ENCODE assay signal across 8 cellular contexts in the genomic region with DNA sequence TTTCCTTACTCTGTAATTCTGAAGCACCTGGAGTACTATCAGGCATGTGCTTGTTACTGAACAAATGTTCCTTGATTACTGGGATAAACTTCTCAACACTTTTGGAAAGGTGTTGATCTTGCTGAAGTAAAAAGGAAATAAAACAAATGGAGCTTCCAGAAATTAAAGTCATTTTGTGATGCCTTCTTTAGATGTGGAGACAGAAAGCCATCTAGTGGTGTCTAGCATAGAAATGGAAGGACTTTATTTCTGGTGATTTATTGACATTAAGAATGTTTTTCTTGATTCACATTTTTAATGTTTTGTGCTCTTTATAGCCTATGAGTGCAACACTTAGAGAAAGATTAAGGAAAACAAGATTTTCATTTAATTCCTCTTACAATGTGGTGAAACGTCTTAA. TPM values are rescaled to one million over a fixed set of nuclear protein-coding genes. Genes with fewer than 3 reads are reported as not detected.
A peak's percentile ranks its signal among the peaks of the same experiment; 100 is the strongest.
DNase-seq lines count a peak whose midpoint lies in the region; ATAC-seq and TF ChIP-seq lines count a peak whose summit lies in the region.

No MANE protein-coding gene starts in this region.

- H3K18ac ChIP-seq in H9 (ENCODE audit: insufficient read length, low read depth, low read length), result no peak overlapping the region

- H3K27me3 ChIP-seq in H9 (ENCODE audit: insufficient read depth, low read length) (no peaks in the 10 kb centered on the region), right lobe of liver (no peaks in the 10 kb centered on the region), prostate gland (replicated peaks; ENCODE audit: insufficient read depth) (no peaks in the 10 kb centered on the region)

- H4K20me1 ChIP-seq in H9 (ENCODE audit: control insufficient read depth, insufficient read depth, insufficient read length), result no peaks in the 10 kb centered on the region

- no peaks in the 10 kb centered on the region for H3K4me1 ChIP-seq in H9 (ENCODE audit: insufficient read depth, low read length)
- peaks cover 0 to 5% (median 0%) of the 10 kb centered on the region in 4 donors for H3K4me1 ChIP-seq in right lobe of liver
- peaks cover 3% of the 10 kb centered on the region for H3K4me1 ChIP-seq in prostate gland (replicated peaks)

- H3K4me2 ChIP-seq in H9 (ENCODE audit: insufficient read depth, insufficient read length, low read length), result peak overlapping the region; percentile 80

- no peak overlapping the region for H3K4ac ChIP-seq in H9 (ENCODE audit: low read depth, low read length)

- H3K36me3 Mint-ChIP-seq in H9 (ENCODE audit: insufficient read depth in 1 of 3, low read depth in 3 of 3), result peaks cover 0 to 32% (median 3%) of the 10 kb centered on the region in 3 experiments; a peak in 5 of 7 replicates
- peaks cover 13% of the 10 kb centered on the region for H3K36me3 Mint-ChIP-seq in activated T-helper 1 cell treated with anti-CD3 and anti-CD28 coated beads, Interleukin-12 subunit alpha, Interleukin-12 subunit beta, Interleukin-2, Interleukin-4 antibody, amounts not matched to agents 30 ng/mL and 10 ng/mL and 1 ng/mL, durations not matched to agents 14 hours and 24 hours and 36 hours (ENCODE audit: low read depth)
- H3K36me3 Mint-ChIP-seq in stimulated activated naive B cell treated with anti-CD40 and anti-IgM and Interleukin-4, amounts not matched to agents 10 μg/mL and 1 μg/mL and 100 μg/mL, for 72 hours, result peaks cover 10 to 13% of the 10 kb centered on the region in 2 donors

- no peak overlapping the region for H3K27ac Mint-ChIP-seq in H9
- H3K27ac Mint-ChIP-seq in activated T-helper 1 cell treated with anti-CD3 and anti-CD28 coated beads, Interleukin-12 subunit alpha, Interleukin-12 subunit beta, Interleukin-2, Interleukin-4 antibody, amounts not matched to agents 30 ng/mL and 10 ng/mL and 1 ng/mL, durations not matched to agents 14 hours and 24 hours and 36 hours, result no peak overlapping the region
- H3K27ac Mint-ChIP-seq in stimulated activated naive B cell treated with anti-CD40 and anti-IgM and Interleukin-4, amounts not matched to agents 10 μg/mL and 1 μg/mL and 100 μg/mL, for 72 hours, result no peak overlapping the region

- peaks cover 34 to 37% of the 10 kb centered on the region in 2 experiments for H3K4me1 Mint-ChIP-seq in H9
- peaks cover 53% of the 10 kb centered on the region for H3K4me1 Mint-ChIP-seq in activated T-helper 1 cell treated with anti-CD3 and anti-CD28 coated beads, Interleukin-12 subunit alpha, Interleukin-12 subunit beta, Interleukin-2, Interleukin-4 antibody, amounts not matched to agents 30 ng/mL and 10 ng/mL and 1 ng/mL, durations not matched to agents 14 hours and 24 hours and 36 hours (ENCODE audit: low read depth)
- H3K4me1 Mint-ChIP-seq in stimulated activated naive B cell treated with anti-CD40 and anti-IgM and Interleukin-4, amounts not matched to agents 10 μg/mL and 1 μg/mL and 100 μg/mL, for 72 hours, result peaks cover 13 to 14% of the 10 kb centered on the region in 2 donors

- H3K79me2 ChIP-seq in H9 (ENCODE audit: insufficient read depth, low read length), result no peaks in the 10 kb centered on the region

- no peak overlapping the region for H2AFZ ChIP-seq in H9 (ENCODE audit: low read length)

- no peak overlapping the region for H4K91ac ChIP-seq in H9 (ENCODE audit: insufficient read length, low read depth, low read length)

- H3K9ac ChIP-seq in H9 (ENCODE audit: extremely low read depth, insufficient read length, low read length), result no peak overlapping the region

- peaks cover 10% of the 10 kb centered on the region for H3K23me2 ChIP-seq in H9 (ENCODE audit: insufficient read length, low read depth, low read length, poor library complexity, severe bottlenecking)

- intact Hi-C loops in activated T-helper 1 cell treated with anti-CD3 and anti-CD28 coated beads, Interleukin-12 subunit alpha, Interleukin-12 subunit beta, Interleukin-2, Interleukin-4 antibody, amounts not matched to agents 30 ng/mL and 10 ng/mL and 1 ng/mL, durations not matched to agents 14 hours and 24 hours and 36 hours (cut with micrococcal nuclease), result loop anchor here (5.0 to 10.0 kb wide), 6 partner anchors 106 to 1379 kb away; a partner anchor contains a TSS
- intact Hi-C loops in right lobe of liver (cut with DNase I) (no loop called here), prostate gland (cut with DNase I) (loop anchor here (5.0 to 10.0 kb wide), 3 partner anchors 141 to 236 kb away; a partner anchor contains a TSS)

- H4K5ac ChIP-seq in H9 (ENCODE audit: insufficient read length, low read depth, low read length), result no peak overlapping the region

- H3K36me3 ChIP-seq in right lobe of liver (no peaks in the 10 kb centered on the region), prostate gland (no peaks in the 10 kb centered on the region)

- H3K27ac ChIP-seq in C4-2B (no peak overlapping the region), H9 (ENCODE audit: insufficient read length, low read depth, low read length) (no peak overlapping the region), right lobe of liver (no peak overlapping the region), prostate gland (no peak overlapping the region)

- no peak for DNase-seq in H9
- DNase-seq in activated T-helper 1 cell treated with anti-CD3 and anti-CD28 coated beads, Interleukin-12 subunit alpha, Interleukin-12 subunit beta, Interleukin-2, Interleukin-4 antibody, amounts not matched to agents 30 ng/mL and 10 ng/mL and 1 ng/mL, durations not matched to agents 14 hours and 24 hours and 36 hours (ENCODE audit: low spot score), result no peak
- DNase-seq in right lobe of liver, result no peak
- DNase-seq in stimulated activated CD4-positive, alpha-beta T cell treated with anti-CD3 and anti-CD28 coated beads, Interleukin-12 subunit alpha, Interleukin-12 subunit beta, amount 100 ng/mL, for 4 hours, result no peak
- DNase-seq in stimulated activated naive B cell treated with anti-CD40 and anti-IgM and Interleukin-4, amounts not matched to agents 10 μg/mL and 1 μg/mL and 100 μg/mL, for 72 hours, result no peak
- DNase-seq in prostate gland (ENCODE audit: low spot score), result no peak

- no peaks in the 10 kb centered on the region for H3K79me1 ChIP-seq in H9 (ENCODE audit: insufficient read depth, low read depth, low read length, poor library complexity, severe bottlenecking)

- H3K56ac ChIP-seq in H9 (ENCODE audit: insufficient read length, low read depth, low read length), result no peak overlapping the region

- H3K9me3 Mint-ChIP-seq in H9, result no peaks in the 10 kb centered on the region
- no peaks in the 10 kb centered on the region for H3K9me3 Mint-ChIP-seq in activated T-helper 1 cell treated with anti-CD3 and anti-CD28 coated beads, Interleukin-12 subunit alpha, Interleukin-12 subunit beta, Interleukin-2, Interleukin-4 antibody, amounts not matched to agents 30 ng/mL and 10 ng/mL and 1 ng/mL, durations not matched to agents 14 hours and 24 hours and 36 hours
- no peaks in the 10 kb centered on the region for H3K9me3 Mint-ChIP-seq in stimulated activated naive B cell treated with anti-CD40 and anti-IgM and Interleukin-4, amounts not matched to agents 10 μg/mL and 1 μg/mL and 100 μg/mL, for 72 hours

- no peak overlapping the region for H2BK12ac ChIP-seq in H9 (ENCODE audit: insufficient read length, low read depth, low read length)

- no peak overlapping the region for H2BK20ac ChIP-seq in H9 (ENCODE audit: low read depth, low read length, poor library complexity, severe bottlenecking)

- no peak overlapping the region for H3K23ac ChIP-seq in H9 (ENCODE audit: insufficient read length, low read depth, low read length)

- no CpG with 5 or more reads among the region's 1 CpG for whole genome bisulfite sequencing in H9 (ENCODE audit: extremely low coverage, insufficient read length, low lambda C conversion rate)
- WGBS in right lobe of liver (ENCODE audit: insufficient coverage, low coverage, low lambda C conversion rate, missing lambda C conversion rate), result 50% methylated on average over 1 of the region's 1 CpG
- 50% methylated on average over 1 of the region's 1 CpG for WGBS in prostate gland

- TF ChIP-seq POLR2A in right lobe of liver (IDR thresholded peaks at IDR 0.05) (no peak), prostate gland (IDR thresholded peaks at IDR 0.05) (no peak)

- TF ChIP-seq CTCF in C4-2B (conservative IDR thresholded peaks at IDR 0.05) (peak; percentile 46), H9 (conservative IDR thresholded peaks at IDR 0.05) (peak; percentile 35; the same call in 1 of the 3 replicates), right lobe of liver (IDR thresholded peaks at IDR 0.05) (peak; percentile 33 to 43 (median 37)), prostate gland (IDR thresholded peaks at IDR 0.05) (peak in 2 of 4 experiments; percentile 37 to 59)

- H3K4me3 ChIP-seq in right lobe of liver, result no peak overlapping the region
- no peak overlapping the region for H3K4me3 ChIP-seq in prostate gland

- H2BK120ac ChIP-seq in H9 (ENCODE audit: low read depth, low read length, poor library complexity, severe bottlenecking), result no peak overlapping the region

- no peak overlapping the region for H3T11ph ChIP-seq in H9 (ENCODE audit: low read length)

- H3K14ac ChIP-seq in H9 (ENCODE audit: insufficient read depth, low read length), result no peak overlapping the region

- H3K4me3 Mint-ChIP-seq in H9, result peak overlapping the region; percentile 23 to 52; a peak in 3 of 5 replicates
- peak overlapping the region; percentile 94 for H3K4me3 Mint-ChIP-seq in activated T-helper 1 cell treated with anti-CD3 and anti-CD28 coated beads, Interleukin-12 subunit alpha, Interleukin-12 subunit beta, Interleukin-2, Interleukin-4 antibody, amounts not matched to agents 30 ng/mL and 10 ng/mL and 1 ng/mL, durations not matched to agents 14 hours and 24 hours and 36 hours
- peak overlapping the region in 1 of 2 donors; percentile 14 for H3K4me3 Mint-ChIP-seq in stimulated activated naive B cell treated with anti-CD40 and anti-IgM and Interleukin-4, amounts not matched to agents 10 μg/mL and 1 μg/mL and 100 μg/mL, for 72 hours

- H3K9me3 ChIP-seq in H9 (ENCODE audit: control insufficient read depth, low read depth, low read length) (no peaks in the 10 kb centered on the region), right lobe of liver (no peaks in the 10 kb centered on the region), prostate gland (no peaks in the 10 kb centered on the region)

- H4K8ac ChIP-seq in H9 (replicated peaks; ENCODE audit: insufficient read length, low read depth, low read length), result no peak overlapping the region

- ATAC-seq in right lobe of liver (no peak), HG02885 (IDR thresholded peaks at IDR 0.05; ENCODE audit: poor library complexity, unreplicated experiment) (no peak)
- ATAC-seq in stimulated activated naive B cell treated with anti-CD40 and anti-IgM and Interleukin-4, amounts not matched to agents 10 μg/mL and 1 μg/mL and 100 μg/mL, for 72 hours (replicated peaks), result no peak

- no peaks in the 10 kb centered on the region for H3K27me3 Mint-ChIP-seq in H9 (ENCODE audit: low read depth)
- H3K27me3 Mint-ChIP-seq in activated T-helper 1 cell treated with anti-CD3 and anti-CD28 coated beads, Interleukin-12 subunit alpha, Interleukin-12 subunit beta, Interleukin-2, Interleukin-4 antibody, amounts not matched to agents 30 ng/mL and 10 ng/mL and 1 ng/mL, durations not matched to agents 14 hours and 24 hours and 36 hours (ENCODE audit: insufficient read depth), result no peaks in the 10 kb centered on the region
- H3K27me3 Mint-ChIP-seq in stimulated activated naive B cell treated with anti-CD40 and anti-IgM and Interleukin-4, amounts not matched to agents 10 μg/mL and 1 μg/mL and 100 μg/mL, for 72 hours, result no peaks in the 10 kb centered on the region

- H2BK15ac ChIP-seq in H9 (ENCODE audit: low read depth, low read length), result no peak overlapping the region

- H2AK5ac ChIP-seq in H9 (ENCODE audit: insufficient read length, low read length), result no peak overlapping the region

- no peak overlapping the region for H2BK5ac ChIP-seq in H9 (ENCODE audit: insufficient read length, low read length)

RNA-seq across cellular contexts. Expression of a gene that starts 1.4 kb away (rescaled TPM):
- total RNA-seq in H9 (2021) (6.5 and 6.6 TPM in 2 replicates), right lobe of liver (1 to 10 TPM; 1.2 to 3.5 (median 1.7) TPM), prostate gland (10 to 100 TPM in 1 of 2 donors, 1 to 10 TPM in 1; 8.1 to 16.3 TPM)
- total RNA-seq in activated T-helper 1 cell treated with anti-CD3 and anti-CD28 coated beads, Interleukin-12 subunit alpha, Interleukin-12 subunit beta, Interleukin-2, Interleukin-4 antibody, amounts not matched to agents 30 ng/mL and 10 ng/mL and 1 ng/mL, durations not matched to agents 14 hours and 24 hours and 36 hours, result 13.8 and 14.0 TPM in 2 replicates

RNA-seq across cellular contexts. Expression of a gene that starts 37.7 kb away (rescaled TPM):
- total RNA-seq in H9 (2021) (1.9 TPM in 2 replicates), right lobe of liver (under 1 TPM in 2 of 6 experiments, not detected in 4; 0.11 to 0.12 TPM), prostate gland (10 to 100 TPM; 19.1 to 47.6 TPM)
- total RNA-seq in activated T-helper 1 cell treated with anti-CD3 and anti-CD28 coated beads, Interleukin-12 subunit alpha, Interleukin-12 subunit beta, Interleukin-2, Interleukin-4 antibody, amounts not matched to agents 30 ng/mL and 10 ng/mL and 1 ng/mL, durations not matched to agents 14 hours and 24 hours and 36 hours, result not detected in 2 replicates

Comparison
In these comparisons a context has a peak if more than half of its experiments do, and no peak if none do; other contexts are left out.
1. intact Hi-C loops: an anchor here in activated T-helper 1 cell treated with anti-CD3 and anti-CD28 coated beads, Interleukin-12 subunit alpha, Interleukin-12 subunit beta, Interleukin-2, Interleukin-4 antibody, amounts not matched to agents 30 ng/mL and 10 ng/mL and 1 ng/mL, durations not matched to agents 14 hours and 24 hours and 36 hours (5.0 to 10.0 kb wide) and prostate gland (5.0 to 10.0 kb wide); none called in right lobe of liver.